9 cellular contexts compared by ENCODE assay signal in genomic region chr17:44331249-44331760, GRCh38. TPM values are rescaled to one million over a fixed set of nuclear protein-coding genes. Genes with fewer than 3 reads are reported as not detected.
DNase-seq lines count a peak whose midpoint lies in the region; ATAC-seq, FAIRE-seq and TF ChIP-seq lines count a peak whose summit lies in the region.
"Had no signal": no experiment of that assay in that cellular context is flagged by ENCODE, and none has a peak within 500 bp of the region (broad histone marks: within the 10 kb centered on the region; RNA-seq: fewer than 3 reads in every experiment).

No MANE protein-coding gene starts in this region.

- WGBS in esophagus squamous epithelium, 2 donors: 4 to 5% methylated on average over 7 of the region's 7 CpGs

- intact Hi-C loops in PC-3 (cut with micrococcal nuclease) (loop anchor here (1.0 to 2.0 kb wide), 2 partner anchors 13 to 121 kb away; partner anchors contain the start of gene GRN), esophagus squamous epithelium (cut with DNase I) (no loop called here), natural killer cell (cut with micrococcal nuclease) (loop anchor here (1.0 kb wide), 1 partner anchor 121 kb away; no protein-coding TSS in a partner anchor)

- H3K4me1 ChIP-seq in Karpas-422 (ENCODE audit: low read length) (peaks cover 41% of the 10 kb centered on the region), PC-3 (ENCODE audit: insufficient read depth, low read length) (no peaks in the 10 kb centered on the region), esophagus squamous epithelium (peaks cover 10 to 57% (median 12%) of the 10 kb centered on the region in 3 donors)

- H3K9me2 ChIP-seq in Karpas-422 (replicated peaks; ENCODE audit: insufficient read depth, low read length) (no peaks in the 10 kb centered on the region), PC-3 (replicated peaks; ENCODE audit: low read length) (no peaks in the 10 kb centered on the region)

- BruUV-seq in PC-3 (replicated peaks; lab: Mats Ljungman, UMichigan): no TSS peak

- H3K36me3 ChIP-seq in Karpas-422 (ENCODE audit: insufficient read depth, low read length) (no peaks in the 10 kb centered on the region), PC-3 (ENCODE audit: low read depth, low read length) (no peaks in the 10 kb centered on the region), esophagus squamous epithelium (no peaks in the 10 kb centered on the region)

- TF ChIP-seq CTCF in D721Med (IDR thresholded peaks at IDR 0.05; ENCODE audit: insufficient read depth, missing control alignments) (peak; percentile 88), PC-3 (conservative IDR thresholded peaks at IDR 0.05; ENCODE audit: low read depth, low read length) (peak; percentile 97), esophagus squamous epithelium (IDR thresholded peaks at IDR 0.05) (peak; percentile 69 to 83 (median 79)), natural killer cell (IDR thresholded peaks at IDR 0.05) (peak; percentile 81), type B pancreatic cell (conservative IDR thresholded peaks at IDR 0.05) (peak; percentile 91)

- H3K4me3 ChIP-seq in Karpas-422 (ENCODE audit: low read length) (no peak overlapping the region), PC-3 (ENCODE audit: low read length) (no peak overlapping the region), esophagus squamous epithelium (no peak overlapping the region)
- H3K4me3 ChIP-seq: SK-N-MC had no signal

- no peak overlapping the region for H3K27ac Mint-ChIP-seq in activated T-cell treated with anti-CD3 and anti-CD28 coated beads, Interleukin-2, amount 50 U/mL, for 24 hours
- H3K27ac Mint-ChIP-seq in natural killer cell (no peak overlapping the region), type B pancreatic cell (peak overlapping the region; percentile 35)

- H3K9me3 ChIP-seq in Karpas-422 (ENCODE audit: low read length): no peaks in the 10 kb centered on the region
- H3K9me3 ChIP-seq in PC-3 (ENCODE audit: low read length): no peaks in the 10 kb centered on the region
- no peaks in the 10 kb centered on the region for H3K9me3 ChIP-seq in esophagus squamous epithelium

- H3K79me2 ChIP-seq in Karpas-422 (ENCODE audit: low read length): no peaks in the 10 kb centered on the region
- no peaks in the 10 kb centered on the region for H3K79me2 ChIP-seq in PC-3 (ENCODE audit: low read length)

- H3K4me3 Mint-ChIP-seq in activated T-cell treated with anti-CD3 and anti-CD28 coated beads, Interleukin-2, amount 50 U/mL, for 24 hours: no peak overlapping the region
- H3K4me3 Mint-ChIP-seq in natural killer cell: no peak overlapping the region
- H3K4me3 Mint-ChIP-seq in type B pancreatic cell: no peak overlapping the region

- no peak for FAIRE-seq in D721Med (lab: Jason Lieb, UNC)

- POLR2A ChIA-PET in PC-3 (lab: Charles Lee; ENCODE audit: unreplicated experiment): no interaction called here

- H3K36me3 Mint-ChIP-seq in activated T-cell treated with anti-CD3 and anti-CD28 coated beads, Interleukin-2, amount 50 U/mL, for 24 hours (ENCODE audit: low read depth): peaks cover 2% of the 10 kb centered on the region
- H3K36me3 Mint-ChIP-seq in natural killer cell (no peaks in the 10 kb centered on the region), type B pancreatic cell (no peaks in the 10 kb centered on the region)

- ATAC-seq in PC-3 (peak; percentile 53), natural killer cell (peak; percentile 39 to 56 (median 47)), GM18868 (IDR thresholded peaks at IDR 0.05; ENCODE audit: unreplicated experiment) (no peak)

- H4K20me1 ChIP-seq in Karpas-422 (ENCODE audit: insufficient read depth, low read depth, low read length) (no peaks in the 10 kb centered on the region), PC-3 (ENCODE audit: low read length) (no peaks in the 10 kb centered on the region)

- no peak overlapping the region for H3K27ac ChIP-seq in Karpas-422 (ENCODE audit: low read length)
- no peak overlapping the region for H3K27ac ChIP-seq in PC-3 (ENCODE audit: low read length)
- H3K27ac ChIP-seq in esophagus squamous epithelium: no peak overlapping the region
- H3K27ac ChIP-seq: SK-N-MC had no signal

- H3K27me3 ChIP-seq in Karpas-422 (ENCODE audit: low read length): no peaks in the 10 kb centered on the region
- no peaks in the 10 kb centered on the region for H3K27me3 ChIP-seq in PC-3 (ENCODE audit: low read length)
- peaks cover 0 to 1% (median 0%) of the 10 kb centered on the region in 4 donors for H3K27me3 ChIP-seq in esophagus squamous epithelium

- no peak for TF ChIP-seq POLR2A in esophagus squamous epithelium (IDR thresholded peaks at IDR 0.05)

- H2AFZ ChIP-seq in Karpas-422 (ENCODE audit: low read length) (no peak overlapping the region), PC-3 (ENCODE audit: low read length) (peak overlapping the region; percentile 48)

- H3K4me2 ChIP-seq in Karpas-422 (ENCODE audit: low read depth, low read length, poor library complexity, severe bottlenecking) (no peak overlapping the region), PC-3 (ENCODE audit: low read length) (peak overlapping the region; percentile 27; the same call in 1 of the 2 replicates)

- H3K4me1 Mint-ChIP-seq in activated T-cell treated with anti-CD3 and anti-CD28 coated beads, Interleukin-2, amount 50 U/mL, for 24 hours (ENCODE audit: low read depth): peaks cover 18% of the 10 kb centered on the region
- H3K4me1 Mint-ChIP-seq in natural killer cell: peaks cover 6 to 10% of the 10 kb centered on the region in 2 donors
- peaks cover 9% of the 10 kb centered on the region for H3K4me1 Mint-ChIP-seq in type B pancreatic cell (ENCODE audit: unreplicated experiment)

- H3K9me3 Mint-ChIP-seq in activated T-cell treated with anti-CD3 and anti-CD28 coated beads, Interleukin-2, amount 50 U/mL, for 24 hours: no peaks in the 10 kb centered on the region
- no peaks in the 10 kb centered on the region for H3K9me3 Mint-ChIP-seq in natural killer cell
- no peaks in the 10 kb centered on the region for H3K9me3 Mint-ChIP-seq in type B pancreatic cell

- no peaks in the 10 kb centered on the region for H3K27me3 Mint-ChIP-seq in activated T-cell treated with anti-CD3 and anti-CD28 coated beads, Interleukin-2, amount 50 U/mL, for 24 hours
- H3K27me3 Mint-ChIP-seq in natural killer cell (ENCODE audit: low read depth in 2 of 2): no peaks in the 10 kb centered on the region
- peaks cover 3% of the 10 kb centered on the region for H3K27me3 Mint-ChIP-seq in type B pancreatic cell

- DNase-seq in D721Med (ENCODE audit: insufficient read length, low spot score) (no peak), Karpas-422 (peak; percentile 93), PC-3 (peak; percentile 97), esophagus squamous epithelium (lab: John Stamatoyannopoulos, UW) (no peak), natural killer cell (peak; percentile 57), type B pancreatic cell (ENCODE audit: extremely low spot score, unreplicated experiment) (no peak)
- peak; percentile 68 for DNase-seq in activated T-cell treated with anti-CD3 and anti-CD28 coated beads, Interleukin-2, amount 50 U/mL, for 24 hours

- no peaks in the 10 kb centered on the region for H3F3A ChIP-seq in PC-3 (ENCODE audit: low read length, unreplicated experiment)

- CTCF ChIA-PET in PC-3 (lab: Charles Lee): interaction anchor here (1.0 to 1.6 kb wide), 3 partner anchors 14 to 132 kb away, joined by 3 to 5 read pairs (median 3); partner anchors contain the start of gene ATXN7L3

- H3K9ac ChIP-seq in Karpas-422 (ENCODE audit: low read length) (no peak overlapping the region), PC-3 (ENCODE audit: low read length) (no peak overlapping the region)

RNA-seq across cellular contexts. Expression of gene SLC25A39, which starts 6.7 kb away (rescaled TPM):
- total RNA-seq in Karpas-422 (2014; rRNA removed; shearing (Covaris generic); ENCODE audit: low replicate concordance): 78.7 and 163 TPM in 2 replicates
- total RNA-seq in PC-3 (2014; rRNA removed) (726 and 797 TPM in 2 replicates), esophagus squamous epithelium (100 to 1,000 TPM in 2 of 4 donors, 10 to 100 TPM in 2; 93.2 to 148 (median 107) TPM), natural killer cell (100 to 1,000 TPM in 1 of 3 donors, 10 to 100 TPM in 2; 82.4 to 105 (median 97.9) TPM), type B pancreatic cell (ENCODE audit: low replicate concordance) (137 and 169 TPM in 2 replicates)

RNA-seq across cellular contexts. Expression of gene GRN, which starts 13.8 kb away (rescaled TPM):
- total RNA-seq in Karpas-422 (2014; rRNA removed; shearing (Covaris generic); ENCODE audit: low replicate concordance): 194 and 327 TPM in 2 replicates
- total RNA-seq in PC-3 (2014; rRNA removed) (400 and 465 TPM in 2 replicates), esophagus squamous epithelium (1,000 to 10,000 TPM in 1 of 4 donors, 100 to 1,000 TPM in 3; 428 to 1,204 (median 642) TPM), natural killer cell (10 to 100 TPM; 42.4 to 69.8 (median 55.6) TPM), type B pancreatic cell (ENCODE audit: low replicate concordance) (183 and 236 TPM in 2 replicates)

RNA-seq across cellular contexts. Expression of gene RUNDC3A, which starts 22.9 kb away (rescaled TPM):
- total RNA-seq in Karpas-422 (2014; rRNA removed; shearing (Covaris generic); ENCODE audit: low replicate concordance): 1.5 and 2.3 TPM in 2 replicates
- total RNA-seq in PC-3 (2014; rRNA removed): 0.29 and 1.4 TPM in 2 replicates
- 1 to 10 TPM in 2 of 4 donors, under 1 TPM in 2; 0.23 to 1.1 (median 0.81) TPM for total RNA-seq in esophagus squamous epithelium
- total RNA-seq in natural killer cell: under 1 TPM in 2 of 3 donors, not detected in 1; 0.31 to 0.48 TPM
- 10.3 and 12.3 TPM in 2 replicates for total RNA-seq in type B pancreatic cell (ENCODE audit: low replicate concordance)

RNA-seq across cellular contexts. Expression of gene FAM171A2, which starts 32.3 kb away (rescaled TPM):
- total RNA-seq in Karpas-422 (2014; rRNA removed; shearing (Covaris generic); ENCODE audit: low replicate concordance): 0.40 and 1.2 TPM in 2 replicates
- 16.3 and 22.6 TPM in 2 replicates for total RNA-seq in PC-3 (2014; rRNA removed)
- 10 to 100 TPM in 1 of 4 donors, 1 to 10 TPM in 2, under 1 TPM in 1; 0.35 to 17.4 (median 3.2) TPM for total RNA-seq in esophagus squamous epithelium
- under 1 TPM; 0.20 to 0.43 (median 0.24) TPM for total RNA-seq in natural killer cell
- total RNA-seq in type B pancreatic cell (ENCODE audit: low replicate concordance): 13.3 and 34.7 TPM in 2 replicates

RNA-seq across cellular contexts. Expression of gene ITGA2B, which starts 58.1 kb away (rescaled TPM):
- 0.07 and 0.26 TPM in 2 replicates for total RNA-seq in Karpas-422 (2014; rRNA removed; shearing (Covaris generic); ENCODE audit: low replicate concordance)
- total RNA-seq in PC-3 (2014; rRNA removed) (3.1 and 7.1 TPM in 2 replicates), esophagus squamous epithelium (under 1 TPM in 3 of 4 donors, not detected in 1; 0.26 to 0.76 (median 0.70) TPM), natural killer cell (10 to 100 TPM in 2 of 3 donors, 1 to 10 TPM in 1; 8.8 to 32.9 (median 32.6) TPM), type B pancreatic cell (ENCODE audit: low replicate concordance) (0.69 and 8.8 TPM in 2 replicates)

Comparison
In these comparisons a context has a peak if more than half of its experiments do, and no peak if none do; other contexts are left out.
1. DNase-seq: peak in Karpas-422 (single experiment), PC-3 (single experiment), activated T-cell treated with anti-CD3 and anti-CD28 coated beads, Interleukin-2, amount 50 U/mL, for 24 hours (single experiment) and natural killer cell (single experiment); none in D721Med (single experiment), esophagus squamous epithelium (single experiment) and type B pancreatic cell (single experiment).
2. Peak in every context shown above with its lines, with median percentiles within 50 percentile points of each other: CTCF ChIP-seq.